In the genomic region with DNA sequence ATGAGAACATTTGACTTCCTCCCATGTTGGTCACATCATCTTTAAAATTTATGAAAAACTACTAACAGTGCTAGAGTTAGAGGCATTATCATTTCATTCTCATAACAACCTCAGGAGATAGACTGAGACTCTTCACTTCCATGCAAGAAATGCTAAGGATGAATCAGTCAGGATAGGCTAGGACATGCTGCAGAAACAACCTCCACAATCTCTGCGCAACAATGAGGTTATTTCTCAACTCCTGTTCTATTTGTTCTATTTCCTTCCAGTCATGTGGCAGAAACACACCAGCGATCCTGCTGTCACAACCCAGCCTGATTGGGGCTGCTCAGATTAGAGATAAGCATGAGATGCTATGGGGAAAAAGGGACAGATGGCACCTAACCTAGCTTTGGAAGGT, we compare ENCODE assay signal across 1 cellular context.
TF ChIP-seq lines count a peak whose summit lies in the region.

No MANE protein-coding gene starts in this region.

TF ChIP-seq in GM12878, 131 proteins besides CTCF, POLR2A, EP300 and RAD21 (continued from another document):
- TF ChIP-seq, protein P1, sequence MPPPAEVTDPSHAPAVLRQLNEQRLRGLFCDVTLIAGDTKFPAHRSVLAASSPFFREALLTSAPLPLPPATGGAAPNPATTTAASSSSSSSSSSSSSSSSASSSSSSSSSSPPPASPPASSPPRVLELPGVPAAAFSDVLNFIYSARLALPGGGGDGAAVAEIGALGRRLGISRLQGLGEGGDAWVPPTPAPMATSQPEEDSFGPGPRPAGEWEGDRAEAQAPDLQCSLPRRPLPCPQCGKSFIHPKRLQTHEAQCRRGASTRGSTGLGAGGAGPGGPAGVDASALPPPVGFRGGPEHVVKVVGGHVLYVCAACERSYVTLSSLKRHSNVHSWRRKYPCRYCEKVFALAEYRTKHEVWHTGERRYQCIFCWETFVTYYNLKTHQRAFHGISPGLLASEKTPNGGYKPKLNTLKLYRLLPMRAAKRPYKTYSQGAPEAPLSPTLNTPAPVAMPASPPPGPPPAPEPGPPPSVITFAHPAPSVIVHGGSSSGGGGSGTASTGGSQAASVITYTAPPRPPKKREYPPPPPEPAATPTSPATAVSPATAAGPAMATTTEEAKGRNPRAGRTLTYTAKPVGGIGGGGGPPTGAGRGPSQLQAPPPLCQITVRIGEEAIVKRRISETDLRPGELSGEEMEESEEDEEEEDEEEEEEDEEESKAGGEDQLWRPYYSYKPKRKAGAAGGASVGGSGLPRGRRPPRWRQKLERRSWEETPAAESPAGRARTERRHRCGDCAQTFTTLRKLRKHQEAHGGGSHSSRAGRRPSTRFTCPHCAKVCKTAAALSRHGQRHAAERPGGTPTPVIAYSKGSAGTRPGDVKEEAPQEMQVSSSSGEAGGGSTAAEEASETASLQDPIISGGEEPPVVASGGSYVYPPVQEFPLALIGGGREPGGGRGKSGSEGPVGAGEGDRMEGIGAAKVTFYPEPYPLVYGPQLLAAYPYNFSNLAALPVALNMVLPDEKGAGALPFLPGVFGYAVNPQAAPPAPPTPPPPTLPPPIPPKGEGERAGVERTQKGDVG (CRISPR knock-in tag; IDR thresholded peaks at IDR 0.05): no peak
